9 cellular contexts compared by ENCODE assay signal in genomic region chr18:59268722-59269562, GRCh38. TPM values are rescaled to one million over a fixed set of nuclear protein-coding genes. Genes with fewer than 3 reads are reported as not detected.
DNase-seq lines count a peak whose midpoint lies in the region; ATAC-seq and TF ChIP-seq lines count a peak whose summit lies in the region.
"Had no signal": no experiment of that assay in that cellular context is flagged by ENCODE, and none has a peak within 500 bp of the region (broad histone marks: within the 10 kb centered on the region; RNA-seq: fewer than 3 reads in every experiment).

No MANE protein-coding gene starts in this region.

- H3K9me3 ChIP-seq in MM.1S (replicated peaks; ENCODE audit: insufficient read depth, low read length) (no peaks in the 10 kb centered on the region), iPS-18c (ENCODE audit: control insufficient read depth, insufficient read depth, low read length) (no peaks in the 10 kb centered on the region)
- H3K9me3 ChIP-seq in CD4-positive, alpha-beta T cell (ENCODE audit: control insufficient read depth, low read length) = no peaks in the 10 kb centered on the region

- peak; percentile 69 for DNase-seq in activated CD8-positive, alpha-beta memory T cell treated with anti-CD3 and anti-CD28 coated beads for 24 hours
- no peak for DNase-seq in activated CD8-positive, alpha-beta memory T cell treated with anti-CD3 and anti-CD28 coated beads, Interleukin-2, amount 50 U/mL, for 4 hours
- DNase-seq in MM.1S (peak; percentile 64), NCI-H526 treated with DMSO at 0.1 percent for 48 hours (lab: John Stamatoyannopoulos, UW) (no peak)
- DNase-seq in activated CD8-positive, alpha-beta memory T cell treated with anti-CD3 and anti-CD28 coated beads, Interleukin-2, amount 50 U/mL, for 48 hours = peak; percentile 80
- DNase-seq in stimulated activated CD8-positive, alpha-beta memory T cell treated with anti-CD3 and anti-CD28 coated beads, Interleukin-7, amount 100 ng/mL, for 48 hours (ENCODE audit: extremely low read depth in 1 of 2, low read depth in 1 of 2) = peak; percentile 22 to 29
- no peak for DNase-seq in CD4-positive, alpha-beta T cell
- DNase-seq: DND-41 had no signal

- H3K36me3 Mint-ChIP-seq in CD4-positive, alpha-beta T cell (ENCODE audit: low read depth) = no peaks in the 10 kb centered on the region

- H3K36me3 ChIP-seq in MM.1S (replicated peaks; ENCODE audit: insufficient read depth, low read length) = no peaks in the 10 kb centered on the region

- H3K4me2 ChIP-seq in MM.1S (ENCODE audit: low read depth, low read length) = peak overlapping the region; percentile 93

- peaks cover 52% of the 10 kb centered on the region for H3K27me3 ChIP-seq in MM.1S (replicated peaks; ENCODE audit: insufficient read depth, low read length)
- peaks cover 90% of the 10 kb centered on the region for H3K27me3 ChIP-seq in CD4-positive, alpha-beta T cell (ENCODE audit: control insufficient read depth, insufficient read depth, low read length)

- H3K4me1 Mint-ChIP-seq in CD4-positive, alpha-beta T cell (ENCODE audit: low read depth) = peaks cover 46% of the 10 kb centered on the region

- POLR2A ChIA-PET in CD4-positive, alpha-beta T cell (lab: Charles Lee) = no interaction called here

- H3K27me3 Mint-ChIP-seq in CD4-positive, alpha-beta T cell = peaks cover 77% of the 10 kb centered on the region

- TF ChIP-seq CTCF in MM.1S (IDR thresholded peaks at IDR 0.05; ENCODE audit: low read length) = no peak
- no peak for TF ChIP-seq CTCF in CD4-positive, alpha-beta T cell (IDR thresholded peaks at IDR 0.05)

- H3K9me3 Mint-ChIP-seq in CD4-positive, alpha-beta T cell = no peaks in the 10 kb centered on the region

- H3F3A ChIP-seq in MM.1S (ENCODE audit: insufficient read depth, low read length) = no peaks in the 10 kb centered on the region

- H3K27ac Mint-ChIP-seq in CD4-positive, alpha-beta T cell = no peak overlapping the region

- H3K9ac ChIP-seq in MM.1S (ENCODE audit: low read length) = peak overlapping the region; percentile 33; the same call in 1 of the 2 replicates

- CTCF ChIA-PET in CD4-positive, alpha-beta T cell (lab: Charles Lee) = no interaction called here

- H3K79me2 ChIP-seq in MM.1S (ENCODE audit: low read length) = no peaks in the 10 kb centered on the region

- no peak for ATAC-seq in CD4-positive, alpha-beta T cell (ENCODE audit: poor library complexity)

- H3K4me1 ChIP-seq in MM.1S (ENCODE audit: low read length) = 0 out of 2 replicates have a peak, but pooled peaks cover 4% of the 10 kb centered on the region

- no peak overlapping the region for H3K4me3 Mint-ChIP-seq in CD4-positive, alpha-beta T cell

- H3K4me3 ChIP-seq in MM.1S (ENCODE audit: low read length) = peak overlapping the region; percentile 63
- H3K4me3 ChIP-seq in iPS-18c (ENCODE audit: insufficient read depth, low read depth, low read length) = peak overlapping the region; percentile 50

- H3K9me2 ChIP-seq in MM.1S (replicated peaks; ENCODE audit: insufficient read depth, low read length) = no peaks in the 10 kb centered on the region

- peak overlapping the region; percentile 78 for H2AFZ ChIP-seq in MM.1S (ENCODE audit: low read length)

- intact Hi-C loops in CD4-positive, alpha-beta T cell (cut with DNase I, micrococcal nuclease) = no loop called here

- no peak overlapping the region for H3K27ac ChIP-seq in MM.1S (ENCODE audit: low read length)
- no peak overlapping the region for H3K27ac ChIP-seq in CD4-positive, alpha-beta T cell (ENCODE audit: low read depth, low read length)

- no peaks in the 10 kb centered on the region for H4K20me1 ChIP-seq in MM.1S (ENCODE audit: insufficient read depth, low read length)

RNA-seq across cellular contexts. Expression of gene RAX, which starts 4.3 kb away (rescaled TPM):
- not detected for total RNA-seq in CD4-positive, alpha-beta T cell

RNA-seq across cellular contexts. Expression of gene GRP, which starts 49.0 kb away (rescaled TPM):
- total RNA-seq in CD4-positive, alpha-beta T cell = not detected

RNA-seq across cellular contexts. Expression of gene CPLX4, which starts 49.5 kb away (rescaled TPM):
- not detected for total RNA-seq in CD4-positive, alpha-beta T cell

Comparison
In these comparisons a context has a peak if more than half of its experiments do, and no peak if none do; other contexts are left out.
1. DNase-seq: peak in activated CD8-positive, alpha-beta memory T cell treated with anti-CD3 and anti-CD28 coated beads for 24 hours (single experiment), MM.1S (single experiment), activated CD8-positive, alpha-beta memory T cell treated with anti-CD3 and anti-CD28 coated beads, Interleukin-2, amount 50 U/mL, for 48 hours (single experiment) and stimulated activated CD8-positive, alpha-beta memory T cell treated with anti-CD3 and anti-CD28 coated beads, Interleukin-7, amount 100 ng/mL, for 48 hours (2 of 2); none in activated CD8-positive, alpha-beta memory T cell treated with anti-CD3 and anti-CD28 coated beads, Interleukin-2, amount 50 U/mL, for 4 hours (single experiment), CD4-positive, alpha-beta T cell (0 of 10) and NCI-H526 treated with DMSO at 0.1 percent for 48 hours (single experiment).